35 cellular contexts compared by ENCODE assay signal in genomic region chr2:29598978-29599377, GRCh38.
"Had no signal": no experiment of that assay in that cellular context is flagged by ENCODE, and none has a peak within 500 bp of the region (broad histone marks: within the 10 kb centered on the region; RNA-seq: fewer than 3 reads in every experiment).

No MANE protein-coding gene starts in this region.

- ATAC-seq: activated CD4-positive, CD25-positive, alpha-beta regulatory T cell treated with anti-CD3 and anti-CD28 coated beads, Interleukin-2, amount 50 U/mL, for 24 hours; activated CD8-positive, alpha-beta T cell treated with anti-CD3 and anti-CD28 coated beads for 36 hours; activated T-cell treated with anti-CD3 and anti-CD28 coated beads, Interleukin-2, amount 50 U/mL, for 4 hours; activated T-helper 17 cell treated with anti-CD3 and anti-CD28 coated beads, Interleukin-2, amount 50 U/mL, for 72 hours; effector memory CD8-positive, alpha-beta T cell; gastroesophageal sphincter; heart right ventricle had no signal

- H3K36me3 ChIP-seq: brain microvascular endothelial cell, esophagus squamous epithelium, gastroesophageal sphincter, heart right ventricle, WERI-Rb-1 had no signal

- H3K27me3 ChIP-seq: brain microvascular endothelial cell, gastroesophageal sphincter, heart right ventricle, hepatocyte had no signal

- DNase-seq: activated B cell treated with CpG ODN at 0.5 μM for 24 hours; activated CD4-positive, alpha-beta T cell treated with anti-CD3 and anti-CD28 coated beads for 48 hours; activated CD4-positive, alpha-beta T cell treated with anti-CD3 and anti-CD28 coated beads, Interleukin-2, amount 50 U/mL, for 1 hour; activated CD4-positive, alpha-beta T cell treated with anti-CD3 and anti-CD28 coated beads, Interleukin-2, amount 50 U/mL, for 48 hours; activated CD8-positive, alpha-beta memory T cell treated with anti-CD3 and anti-CD28 coated beads for 24 hours; activated CD8-positive, alpha-beta T cell treated with anti-CD3 and anti-CD28 coated beads for 36 hours; activated effector memory CD4-positive, alpha-beta T cell treated with Interleukin-2 at 50 U/mL for 16 hours; activated gamma-delta T cell treated with Interleukin-2 at 50 U/mL for 16 hours; activated naive CD4-positive, alpha-beta T cell treated with anti-CD3 and anti-CD28 coated beads, Interleukin-2, amount 50 U/mL, for 16 hours; activated naive CD4-positive, alpha-beta T cell treated with Interleukin-2 at 50 U/mL for 16 hours; activated T-cell treated with anti-CD3 and anti-CD28 coated beads, Interleukin-2, amount 50 U/mL, for 4 hours; amniotic stem cell; anterior cingulate cortex; brain microvascular endothelial cell; cortex of kidney; dermis blood vessel endothelial cell; effector CD4-positive, alpha-beta T cell; effector memory CD8-positive, alpha-beta T cell; esophagus squamous epithelium; foreskin melanocyte; heart right ventricle; T1000; WERI-Rb-1 had no signal

- H3K4me3 Mint-ChIP-seq: activated B cell treated with CpG ODN at 0.5 μM for 24 hours; activated CD8-positive, alpha-beta T cell treated with anti-CD3 and anti-CD28 coated beads for 36 hours; activated naive CD8-positive, alpha-beta T cell; activated T-cell treated with anti-CD3 and anti-CD28 coated beads, Interleukin-2, amount 50 U/mL, for 4 hours; activated T-helper 17 cell treated with anti-CD3 and anti-CD28 coated beads, Interleukin-2, amount 50 U/mL, for 72 hours; central memory CD8-positive, alpha-beta T cell; effector memory CD8-positive, alpha-beta T cell; T-helper 2 cell treated with Interferon-gamma antibody and Interleukin-4, amounts not matched to agents 5 μg/mL and 100 μg/mL, for 36 hours had no signal

- H3K27ac ChIP-seq: brain microvascular endothelial cell, epithelial cell of prostate, esophagus squamous epithelium, gastroesophageal sphincter, heart right ventricle, hepatocyte, WERI-Rb-1 had no signal

- H3K4me1 ChIP-seq: esophagus squamous epithelium, gastroesophageal sphincter had no signal

- FAIRE-seq: astrocyte, bronchial epithelial cell, endometrium, endothelial cell of umbilical vein had no signal

- H3K27ac Mint-ChIP-seq: activated B cell treated with CpG ODN at 0.5 μM for 24 hours; activated CD8-positive, alpha-beta T cell treated with anti-CD3 and anti-CD28 coated beads for 36 hours; activated naive CD8-positive, alpha-beta T cell; activated T-helper 17 cell treated with anti-CD3 and anti-CD28 coated beads, Interleukin-2, amount 50 U/mL, for 72 hours; effector memory CD8-positive, alpha-beta T cell; T-helper 2 cell treated with Interferon-gamma antibody and Interleukin-4, amounts not matched to agents 5 μg/mL and 100 μg/mL, for 36 hours had no signal

- H3K36me3 Mint-ChIP-seq: activated naive CD8-positive, alpha-beta T cell had no signal

- H3K4me1 Mint-ChIP-seq: activated B cell treated with CpG ODN at 0.5 μM for 24 hours; activated T-helper 17 cell treated with anti-CD3 and anti-CD28 coated beads, Interleukin-2, amount 50 U/mL, for 72 hours; central memory CD8-positive, alpha-beta T cell had no signal

- H3K27me3 Mint-ChIP-seq: activated B cell treated with CpG ODN at 0.5 μM for 24 hours had no signal

- H3K9me3 Mint-ChIP-seq: activated B cell treated with CpG ODN at 0.5 μM for 24 hours; activated CD8-positive, alpha-beta T cell treated with anti-CD3 and anti-CD28 coated beads for 36 hours; activated T-cell treated with anti-CD3 and anti-CD28 coated beads, Interleukin-2, amount 50 U/mL, for 4 hours; activated T-helper 17 cell treated with anti-CD3 and anti-CD28 coated beads, Interleukin-2, amount 50 U/mL, for 72 hours; central memory CD8-positive, alpha-beta T cell; effector memory CD8-positive, alpha-beta T cell; T-helper 2 cell treated with Interferon-gamma antibody and Interleukin-4, amounts not matched to agents 5 μg/mL and 100 μg/mL, for 36 hours had no signal

- H3K79me2 ChIP-seq: hepatocyte had no signal

- H3K4me3 ChIP-seq: esophagus squamous epithelium, gastroesophageal sphincter, heart right ventricle, hepatocyte had no signal

- H2AFZ ChIP-seq: hepatocyte had no signal

- H3K9me3 ChIP-seq: esophagus squamous epithelium had no signal

- H3K4me2 ChIP-seq: hepatocyte had no signal
